ENCODE assay signal across 2 cellular contexts in genomic region chr7:45088821-45089313, GRCh38.
TF ChIP-seq lines count a peak whose summit lies in the region.

Gene NACAD (minus strand): TSS chr7:45088969. CDS start chr7:45088894, 75 bp downstream.

TF ChIP-seq in SK-N-SH, 30 proteins besides CTCF, POLR2A, EP300 and RAD21:
- TF ChIP-seq FOSL2 (IDR thresholded peaks at IDR 0.05; ENCODE audit: borderline replicate concordance, low read depth): no peak
- 0 out of 2 replicates have a peak, but pooled peaks have one; percentile 25 for TF ChIP-seq FOXJ3 (CRISPR knock-in tag; IDR thresholded peaks at IDR 0.05)
- 0 out of 2 replicates have a peak, but pooled peaks have one; percentile 34 for TF ChIP-seq POLR2AphosphoS5 (IDR thresholded peaks at IDR 0.05; ENCODE audit: low read depth, low read length)
- TF ChIP-seq RCOR1 (IDR thresholded peaks at IDR 0.05; ENCODE audit: low read length): no peak
- no peak for TF ChIP-seq RXRA (IDR thresholded peaks at IDR 0.05; ENCODE audit: borderline replicate concordance, low read depth)
- TF ChIP-seq NRF1 (IDR thresholded peaks at IDR 0.05; ENCODE audit: low read depth, low read length): peak; percentile 77
- peak; percentile 82 for TF ChIP-seq CHD2 (IDR thresholded peaks at IDR 0.05; ENCODE audit: low read length, partially characterized antibody)
- TF ChIP-seq SMC3 (IDR thresholded peaks at IDR 0.05; ENCODE audit: low read depth, low read length): 0 out of 2 replicates have a peak, but pooled peaks have one; percentile 2
- peak; percentile 0; the same call in 1 of the 2 replicates for TF ChIP-seq MAX (IDR thresholded peaks at IDR 0.05; ENCODE audit: low read depth)
- TF ChIP-seq REST (IDR thresholded peaks at IDR 0.05; ENCODE audit: low read depth, low read length): no peak
- 0 out of 2 replicates have a peak, but pooled peaks have one; percentile 11 for TF ChIP-seq SIN3A (IDR thresholded peaks at IDR 0.05; ENCODE audit: borderline replicate concordance, low read depth, low read length)
- no peak for TF ChIP-seq MEF2A (IDR thresholded peaks at IDR 0.05; ENCODE audit: borderline replicate concordance, low read depth)
- no peak for TF ChIP-seq JUND (IDR thresholded peaks at IDR 0.05)
- peak; percentile 48; the same call in 1 of the 2 replicates for TF ChIP-seq MXI1 (IDR thresholded peaks at IDR 0.05; ENCODE audit: low read depth, low read length)
- TF ChIP-seq, protein P1, sequence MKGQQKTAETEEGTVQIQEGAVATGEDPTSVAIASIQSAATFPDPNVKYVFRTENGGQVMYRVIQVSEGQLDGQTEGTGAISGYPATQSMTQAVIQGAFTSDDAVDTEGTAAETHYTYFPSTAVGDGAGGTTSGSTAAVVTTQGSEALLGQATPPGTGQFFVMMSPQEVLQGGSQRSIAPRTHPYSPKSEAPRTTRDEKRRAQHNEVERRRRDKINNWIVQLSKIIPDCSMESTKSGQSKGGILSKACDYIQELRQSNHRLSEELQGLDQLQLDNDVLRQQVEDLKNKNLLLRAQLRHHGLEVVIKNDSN (IDR thresholded peaks at IDR 0.05; ENCODE audit: borderline replicate concordance, low read depth): no peak

TF ChIP-seq in H1, 55 proteins besides CTCF, POLR2A, EP300 and RAD21:
- TF ChIP-seq POLR2AphosphoS5 (IDR thresholded peaks at IDR 0.05; ENCODE audit: low read depth, low read length) (no peak), FOSL1 (IDR thresholded peaks at IDR 0.05; ENCODE audit: insufficient read depth, low read depth, low read length) (no peak), GTF2F1 (IDR thresholded peaks at IDR 0.05; ENCODE audit: borderline replicate concordance, low read depth, low read length) (no peak), RFX5 (IDR thresholded peaks at IDR 0.05; ENCODE audit: borderline replicate concordance, low read depth, low read length) (no peak), KDM4A (IDR thresholded peaks at IDR 0.05; ENCODE audit: low read depth, low read length, severe bottlenecking) (peak; percentile 84), RNF2 (IDR thresholded peaks at IDR 0.05; ENCODE audit: borderline replicate concordance, low read depth, low read length, missing control alignments, poor library complexity, severe bottlenecking) (no peak), BACH1 (IDR thresholded peaks at IDR 0.05; ENCODE audit: low read length) (no peak), HDAC2 (IDR thresholded peaks at IDR 0.05; ENCODE audit: borderline replicate concordance in 1 of 2, low read depth in 2 of 2, low read length in 2 of 2) (no peak), CBX5 (IDR thresholded peaks at IDR 0.05; ENCODE audit: low read depth, low read length) (no peak), RBBP5 (IDR thresholded peaks at IDR 0.05; ENCODE audit: borderline replicate concordance, low read depth, low read length) (peak; percentile 80; the same call in 1 of the 2 replicates), NANOG (IDR thresholded peaks at IDR 0.05; ENCODE audit: insufficient read depth, low read depth, low read length, poor library complexity, severe bottlenecking) (no peak), TCF12 (IDR thresholded peaks at IDR 0.05; ENCODE audit: low read depth, low read length) (no peak), CREB1 (IDR thresholded peaks at IDR 0.05) (peak; percentile 74; the same call in 1 of the 2 replicates), SP2 (IDR thresholded peaks at IDR 0.05; ENCODE audit: low read length) (no peak), EGR1 (IDR thresholded peaks at IDR 0.05; ENCODE audit: borderline replicate concordance, low read depth, low read length) (no peak), CBX8 (IDR thresholded peaks at IDR 0.05; ENCODE audit: borderline replicate concordance, low read depth, low read length) (no peak), SUZ12 (IDR thresholded peaks at IDR 0.05; ENCODE audit: low read length) (no peak), SIN3A (conservative IDR thresholded peaks at IDR 0.05 in 1 of 2, IDR thresholded peaks at IDR 0.05 in 1 of 2; ENCODE audit: low read depth in 1 of 2, low read length in 2 of 2) (peak in 1 of 2 experiments; percentile 35; a peak in 1 of 4 replicates), SIRT6 (IDR thresholded peaks at IDR 0.05; ENCODE audit: low read length) (no peak), POU5F1 (IDR thresholded peaks at IDR 0.05; ENCODE audit: low read depth, low read length) (no peak), SIX5 (IDR thresholded peaks at IDR 0.05; ENCODE audit: low read depth, low read length) (no peak), GABPA (IDR thresholded peaks at IDR 0.05; ENCODE audit: borderline replicate concordance, insufficient read depth, low read length) (no peak), YY1 (IDR thresholded peaks at IDR 0.05; ENCODE audit: low read depth, low read length) (no peak)
- TF ChIP-seq, protein P2, sequence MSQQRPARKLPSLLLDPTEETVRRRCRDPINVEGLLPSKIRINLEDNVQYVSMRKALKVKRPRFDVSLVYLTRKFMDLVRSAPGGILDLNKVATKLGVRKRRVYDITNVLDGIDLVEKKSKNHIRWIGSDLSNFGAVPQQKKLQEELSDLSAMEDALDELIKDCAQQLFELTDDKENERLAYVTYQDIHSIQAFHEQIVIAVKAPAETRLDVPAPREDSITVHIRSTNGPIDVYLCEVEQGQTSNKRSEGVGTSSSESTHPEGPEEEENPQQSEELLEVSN (IDR thresholded peaks at IDR 0.05): no peak
- TF ChIP-seq, protein P3, sequence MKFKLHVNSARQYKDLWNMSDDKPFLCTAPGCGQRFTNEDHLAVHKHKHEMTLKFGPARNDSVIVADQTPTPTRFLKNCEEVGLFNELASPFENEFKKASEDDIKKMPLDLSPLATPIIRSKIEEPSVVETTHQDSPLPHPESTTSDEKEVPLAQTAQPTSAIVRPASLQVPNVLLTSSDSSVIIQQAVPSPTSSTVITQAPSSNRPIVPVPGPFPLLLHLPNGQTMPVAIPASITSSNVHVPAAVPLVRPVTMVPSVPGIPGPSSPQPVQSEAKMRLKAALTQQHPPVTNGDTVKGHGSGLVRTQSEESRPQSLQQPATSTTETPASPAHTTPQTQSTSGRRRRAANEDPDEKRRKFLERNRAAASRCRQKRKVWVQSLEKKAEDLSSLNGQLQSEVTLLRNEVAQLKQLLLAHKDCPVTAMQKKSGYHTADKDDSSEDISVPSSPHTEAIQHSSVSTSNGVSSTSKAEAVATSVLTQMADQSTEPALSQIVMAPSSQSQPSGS (IDR thresholded peaks at IDR 0.05; ENCODE audit: low read length): no peak
TF ChIP-seq in H1: peak in this region for 4.
